In the genomic region with DNA sequence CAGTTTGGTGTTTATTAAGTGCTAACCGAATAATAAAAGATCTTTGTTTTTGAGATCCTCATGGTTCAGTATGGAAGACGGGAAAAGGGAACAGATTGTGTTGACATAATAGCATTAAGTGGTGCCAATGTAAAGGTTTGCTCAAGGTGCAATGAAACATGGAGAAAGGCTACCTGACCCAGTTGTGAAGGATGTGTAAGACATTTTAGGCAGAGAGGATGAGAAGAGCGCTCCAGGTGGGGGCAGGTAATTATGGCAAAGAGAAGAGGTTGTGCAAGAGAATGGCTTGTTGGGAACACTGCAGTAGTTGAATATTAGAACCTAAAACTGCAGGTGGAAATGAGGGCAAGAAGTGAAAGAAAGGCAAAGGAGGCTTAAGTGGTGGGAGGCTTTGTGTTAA, we compare ENCODE assay signal across 15 cellular contexts.
DNase-seq lines count a peak whose midpoint lies in the region; ATAC-seq, FAIRE-seq and TF ChIP-seq lines count a peak whose summit lies in the region.
"Had no signal": no experiment of that assay in that cellular context is flagged by ENCODE, and none has a peak within 500 bp of the region (broad histone marks: within the 10 kb centered on the region; RNA-seq: fewer than 3 reads in every experiment).

No MANE protein-coding gene starts in this region.

- DNase-seq in NCI-H748 (lab: John Stamatoyannopoulos, UW; ENCODE audit: unreplicated experiment) (peak; percentile 26), NCI-H748 treated with DMSO at 0.1 percent for 48 hours (lab: John Stamatoyannopoulos, UW) (no peak), GM23338 (ENCODE audit: low spot score) (no peak), bronchial epithelial cell (ENCODE audit: low read depth) (no peak), suprapubic skin (ENCODE audit: low spot score in 2 of 2) (no peak), lower leg skin (ENCODE audit: low spot score in 2 of 2) (no peak), NCI-H2196 (lab: John Stamatoyannopoulos, UW; ENCODE audit: unreplicated experiment) (no peak)
- DNase-seq: BE2C; CD8-positive, alpha-beta T cell; H7; Kasumi-1; NCI-H1436 treated with DMSO at 0.1 percent for 48 hours; NCI-H2107; NCI-H524 treated with DMSO at 0.1 percent for 48 hours; PC-9 had no signal

- peaks cover 11% of the 10 kb centered on the region; the same call in 1 of the 2 replicates for H3K4me1 ChIP-seq in GM23338 (ENCODE audit: insufficient read depth)
- peaks cover 29% of the 10 kb centered on the region for H3K4me1 ChIP-seq in suprapubic skin
- H3K4me1 ChIP-seq: BE2C had no signal

- no peak for TF ChIP-seq EP300 in suprapubic skin (IDR thresholded peaks at IDR 0.05)

- H3K27ac ChIP-seq in GM23338 (ENCODE audit: low read depth) (no peak overlapping the region), suprapubic skin (peak overlapping the region; percentile 45)
- H3K27ac ChIP-seq: PC-9 had no signal

- H2AFZ ChIP-seq in GM23338: peak overlapping the region; percentile 0; the same call in 1 of the 2 replicates
- H2AFZ ChIP-seq: PC-9 had no signal

- H3K36me3 ChIP-seq in GM23338 (ENCODE audit: insufficient read depth) (no peaks in the 10 kb centered on the region), bronchial epithelial cell (ENCODE audit: control insufficient read depth, insufficient read depth, low read length) (no peaks in the 10 kb centered on the region), suprapubic skin (no peaks in the 10 kb centered on the region)
- H3K36me3 ChIP-seq: BE2C had no signal

- H3K27ac Mint-ChIP-seq in GM23338: 0 out of 2 replicates have a peak overlapping the region, but pooled peaks have one; percentile 32
- H3K27ac Mint-ChIP-seq: CD8-positive, alpha-beta T cell had no signal

- H3K4me3 Mint-ChIP-seq in GM23338: no peak overlapping the region
- H3K4me3 Mint-ChIP-seq: CD8-positive, alpha-beta T cell had no signal

- no peaks in the 10 kb centered on the region for H3K9me3 Mint-ChIP-seq in GM23338
- H3K9me3 Mint-ChIP-seq: CD8-positive, alpha-beta T cell had no signal

- no peaks in the 10 kb centered on the region for H4K20me1 ChIP-seq in GM23338 (replicated peaks; ENCODE audit: insufficient read depth)

- H3K27me3 Mint-ChIP-seq in GM23338 (ENCODE audit: insufficient read depth, low read depth, poor library complexity): peaks cover 3% of the 10 kb centered on the region

- intact Hi-C loops in lower leg skin (cut with DNase I; ENCODE audit: low total_unique reads): no loop called here

- H3K9me2 ChIP-seq in GM23338 (ENCODE audit: insufficient read depth): no peaks in the 10 kb centered on the region

- no peak for TF ChIP-seq POLR2A in suprapubic skin (IDR thresholded peaks at IDR 0.05)
- no peak for TF ChIP-seq POLR2A in lower leg skin (IDR thresholded peaks at IDR 0.05)

- no peaks in the 10 kb centered on the region for H3K36me3 Mint-ChIP-seq in GM23338 (ENCODE audit: low read depth)
- H3K36me3 Mint-ChIP-seq: CD8-positive, alpha-beta T cell had no signal

- no peak overlapping the region for H3K4me2 ChIP-seq in GM23338
- H3K4me2 ChIP-seq: PC-9 had no signal

- no peak for FAIRE-seq in bronchial epithelial cell (lab: Jason Lieb, UNC)

- ATAC-seq in GM23338: no peak
- ATAC-seq: CD8-positive, alpha-beta T cell had no signal

- H3K27me3 ChIP-seq in GM23338 (ENCODE audit: insufficient read depth): no peaks in the 10 kb centered on the region
- no peaks in the 10 kb centered on the region for H3K27me3 ChIP-seq in bronchial epithelial cell (ENCODE audit: control insufficient read depth, insufficient read depth, low read length)
- no peaks in the 10 kb centered on the region for H3K27me3 ChIP-seq in suprapubic skin
- H3K27me3 ChIP-seq: BE2C had no signal

- 43% methylated on average over 3 of the region's 3 CpGs for WGBS in suprapubic skin
- 56 to 62% methylated on average over 3 of the region's 3 CpGs for WGBS in lower leg skin, 2 donors

- no peaks in the 10 kb centered on the region for H3K9me3 ChIP-seq in suprapubic skin
- H3K9me3 ChIP-seq: BE2C had no signal

- no peaks in the 10 kb centered on the region for H3F3A ChIP-seq in GM23338 (replicated peaks; ENCODE audit: low read depth)

- peaks cover 14% of the 10 kb centered on the region for H3K4me1 Mint-ChIP-seq in GM23338

- TF ChIP-seq CTCF in GM23338 (conservative IDR thresholded peaks at IDR 0.05; ENCODE audit: low read depth in 2 of 2): no peak
- TF ChIP-seq CTCF in bronchial epithelial cell (IDR thresholded peaks at IDR 0.05; ENCODE audit: insufficient read depth, low read length, severe bottlenecking): peak; percentile 7
- TF ChIP-seq CTCF in suprapubic skin (IDR thresholded peaks at IDR 0.05): no peak
- TF ChIP-seq CTCF in lower leg skin (IDR thresholded peaks at IDR 0.05): no peak

- no peak overlapping the region for H3K4me3 ChIP-seq in GM23338
- no peak overlapping the region for H3K4me3 ChIP-seq in bronchial epithelial cell (ENCODE audit: low read depth, low read length)
- no peak overlapping the region for H3K4me3 ChIP-seq in suprapubic skin
- no peak overlapping the region for H3K4me3 ChIP-seq in lower leg skin (ENCODE audit: low read depth, poor library complexity, severe bottlenecking)
- H3K4me3 ChIP-seq: PC-9 had no signal

- H3K79me2 ChIP-seq in GM23338 (replicated peaks; ENCODE audit: insufficient read depth): no peaks in the 10 kb centered on the region

TF ChIP-seq in GM23338, 12 proteins besides CTCF, POLR2A, EP300 and RAD21 (continues in another document):
- no peak for TF ChIP-seq JUNB (IDR thresholded peaks at IDR 0.05; ENCODE audit: unreplicated experiment)
- no peak for TF ChIP-seq STAT1 (IDR thresholded peaks at IDR 0.05; ENCODE audit: unreplicated experiment)
- no peak for TF ChIP-seq REST (IDR thresholded peaks at IDR 0.05; ENCODE audit: unreplicated experiment)
- no peak for TF ChIP-seq EZH2 (IDR thresholded peaks at IDR 0.05; ENCODE audit: low read depth, unreplicated experiment)
- no peak for TF ChIP-seq POLR2AphosphoS5 (IDR thresholded peaks at IDR 0.05; ENCODE audit: low read depth)
- no peak for TF ChIP-seq ZNF114 (CRISPR knock-in tag; IDR thresholded peaks at IDR 0.05)
- TF ChIP-seq NANOG (IDR thresholded peaks at IDR 0.05; ENCODE audit: borderline replicate concordance): no peak
- TF ChIP-seq CREB1 (CRISPR knock-in tag; IDR thresholded peaks at IDR 0.05; ENCODE audit: low read depth): no peak
- no peak for TF ChIP-seq EZH2phosphoT487 (IDR thresholded peaks at IDR 0.05; ENCODE audit: unreplicated experiment)
